In the genomic region with DNA sequence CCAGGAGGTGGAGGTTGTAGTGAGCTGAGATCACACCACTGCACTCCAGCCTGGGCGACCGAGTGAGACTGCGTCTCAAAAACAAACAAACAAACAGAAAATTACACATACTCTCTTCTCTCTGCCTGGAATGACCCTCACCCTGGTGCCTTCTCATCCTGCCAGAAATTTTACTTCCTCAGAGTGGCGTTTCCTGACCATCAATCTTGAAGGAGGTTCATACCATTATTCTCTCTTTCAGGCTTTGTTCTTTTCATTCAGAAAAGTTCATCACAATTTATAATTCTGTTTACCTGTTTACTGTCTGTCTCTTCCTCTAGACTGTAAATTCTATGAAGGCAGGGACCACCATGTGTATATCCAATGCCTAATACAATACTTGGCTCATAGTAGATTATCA, we compare ENCODE assay signal across 21 cellular contexts.
DNase-seq lines count a peak whose midpoint lies in the region; TF ChIP-seq lines count a peak whose summit lies in the region.
"Had no signal": no experiment of that assay in that cellular context is flagged by ENCODE, and none has a peak within 500 bp of the region (broad histone marks: within the 10 kb centered on the region; RNA-seq: fewer than 3 reads in every experiment).

No MANE protein-coding gene starts in this region.

- H3K4me3 Mint-ChIP-seq in activated T-helper 1 cell treated with anti-CD3 and anti-CD28 coated beads, Interleukin-12 subunit alpha, Interleukin-12 subunit beta, Interleukin-2, Interleukin-4 antibody, amounts not matched to agents 30 ng/mL and 10 ng/mL and 1 ng/mL, durations not matched to agents 14 hours and 24 hours and 36 hours, result no peak overlapping the region
- H3K4me3 Mint-ChIP-seq: activated CD4-positive, alpha-beta T cell treated with anti-CD3 and anti-CD28 coated beads for 36 hours; CD14-positive monocyte; effector memory CD8-positive, alpha-beta T cell; stimulated activated naive B cell treated with anti-CD40 and anti-IgM and Interleukin-4, amounts not matched to agents 10 μg/mL and 1 μg/mL and 100 μg/mL, for 72 hours had no signal

- H3K9ac ChIP-seq in adipocyte (ENCODE audit: low read length), result no peak overlapping the region
- H3K9ac ChIP-seq in mammary epithelial cell (ENCODE audit: insufficient read depth, low read length), result no peak overlapping the region

- no peaks in the 10 kb centered on the region for H3K9me3 Mint-ChIP-seq in activated T-helper 1 cell treated with anti-CD3 and anti-CD28 coated beads, Interleukin-12 subunit alpha, Interleukin-12 subunit beta, Interleukin-2, Interleukin-4 antibody, amounts not matched to agents 30 ng/mL and 10 ng/mL and 1 ng/mL, durations not matched to agents 14 hours and 24 hours and 36 hours
- H3K9me3 Mint-ChIP-seq: CD14-positive monocyte; effector memory CD8-positive, alpha-beta T cell; stimulated activated naive B cell treated with anti-CD40 and anti-IgM and Interleukin-4, amounts not matched to agents 10 μg/mL and 1 μg/mL and 100 μg/mL, for 72 hours had no signal

- intact Hi-C loops in mammary epithelial cell (cut with micrococcal nuclease), result no loop called here
- intact Hi-C loops in activated T-helper 1 cell treated with anti-CD3 and anti-CD28 coated beads, Interleukin-12 subunit alpha, Interleukin-12 subunit beta, Interleukin-2, Interleukin-4 antibody, amounts not matched to agents 30 ng/mL and 10 ng/mL and 1 ng/mL, durations not matched to agents 14 hours and 24 hours and 36 hours (cut with micrococcal nuclease), result no loop called here

- WGBS in mammary epithelial cell (ENCODE audit: low coverage, missing lambda C conversion rate), result 99% methylated on average over 4 of the region's 4 CpGs

- H3K9me3 ChIP-seq in adipocyte (ENCODE audit: control insufficient read depth, low read length) (no peaks in the 10 kb centered on the region), mammary epithelial cell (replicated peaks; ENCODE audit: insufficient read depth, low read length) (no peaks in the 10 kb centered on the region)
- H3K9me3 ChIP-seq: breast epithelium, neutrophil, suprapubic skin had no signal

- no peak overlapping the region for H3K27ac Mint-ChIP-seq in activated T-helper 1 cell treated with anti-CD3 and anti-CD28 coated beads, Interleukin-12 subunit alpha, Interleukin-12 subunit beta, Interleukin-2, Interleukin-4 antibody, amounts not matched to agents 30 ng/mL and 10 ng/mL and 1 ng/mL, durations not matched to agents 14 hours and 24 hours and 36 hours
- H3K27ac Mint-ChIP-seq: activated CD4-positive, alpha-beta T cell treated with anti-CD3 and anti-CD28 coated beads for 36 hours; effector memory CD8-positive, alpha-beta T cell; stimulated activated naive B cell treated with anti-CD40 and anti-IgM and Interleukin-4, amounts not matched to agents 10 μg/mL and 1 μg/mL and 100 μg/mL, for 72 hours had no signal

- no peak overlapping the region for H2AFZ ChIP-seq in mammary epithelial cell (ENCODE audit: low read depth, low read length)

- BruUV-seq in mammary epithelial cell (replicated peaks; lab: Mats Ljungman, UMichigan), result no TSS peak

- peak; percentile 7 for TF ChIP-seq CTCF in AG09319 (IDR thresholded peaks at IDR 0.05; ENCODE audit: low read depth, low read length)
- no peak for TF ChIP-seq CTCF in fibroblast of villous mesenchyme (IDR thresholded peaks at IDR 0.05; ENCODE audit: insufficient read depth, low read depth, low read length)
- no peak for TF ChIP-seq CTCF in mammary epithelial cell (conservative IDR thresholded peaks at IDR 0.05 in 1 of 2, IDR thresholded peaks at IDR 0.05 in 1 of 2; ENCODE audit: extremely low read depth in 1 of 2, insufficient read depth in 1 of 2, low read depth in 1 of 2, low read length in 2 of 2)

- no peaks in the 10 kb centered on the region for H4K20me1 ChIP-seq in mammary epithelial cell (ENCODE audit: insufficient read depth, low read length)

- no peaks in the 10 kb centered on the region for H3K36me3 Mint-ChIP-seq in activated T-helper 1 cell treated with anti-CD3 and anti-CD28 coated beads, Interleukin-12 subunit alpha, Interleukin-12 subunit beta, Interleukin-2, Interleukin-4 antibody, amounts not matched to agents 30 ng/mL and 10 ng/mL and 1 ng/mL, durations not matched to agents 14 hours and 24 hours and 36 hours (ENCODE audit: low read depth)
- H3K36me3 Mint-ChIP-seq: CD14-positive monocyte; stimulated activated naive B cell treated with anti-CD40 and anti-IgM and Interleukin-4, amounts not matched to agents 10 μg/mL and 1 μg/mL and 100 μg/mL, for 72 hours had no signal

- DNase-seq in AG09319 (ENCODE audit: extremely low read depth, low read depth), result no peak
- peak; percentile 12 for DNase-seq in M059J (ENCODE audit: low read depth)
- peak; percentile 23 for DNase-seq in adipocyte (ENCODE audit: low read depth)
- DNase-seq in fibroblast of villous mesenchyme (ENCODE audit: low read depth), result peak; percentile 11
- no peak for DNase-seq in mammary epithelial cell
- DNase-seq in NK-92 (lab: John Stamatoyannopoulos, UW; ENCODE audit: unreplicated experiment), result no peak
- DNase-seq in NCI-H2227 treated with DMSO at 0.1 percent for 48 hours (lab: John Stamatoyannopoulos, UW), result no peak
- no peak for DNase-seq in activated T-helper 1 cell treated with anti-CD3 and anti-CD28 coated beads, Interleukin-12 subunit alpha, Interleukin-12 subunit beta, Interleukin-2, Interleukin-4 antibody, amounts not matched to agents 30 ng/mL and 10 ng/mL and 1 ng/mL, durations not matched to agents 14 hours and 24 hours and 36 hours (ENCODE audit: low spot score)
- DNase-seq: activated CD4-positive, alpha-beta T cell treated with anti-CD3 and anti-CD28 coated beads for 36 hours; activated T-cell treated with anti-CD3 and anti-CD28 coated beads, Interleukin-2, amount 50 U/mL, for 1 hour; effector memory CD8-positive, alpha-beta T cell; NCI-H1105 treated with DMSO at 0.1 percent for 48 hours; NCI-H2081 treated with DMSO at 0.1 percent for 48 hours; NCI-H446; stimulated activated CD4-positive, alpha-beta T cell treated with anti-CD3 and anti-CD28 coated beads, Interleukin-2, amount 100 ng/mL, for 48 hours; stimulated activated naive B cell treated with anti-CD40 and anti-IgM and Interleukin-4, amounts not matched to agents 10 μg/mL and 1 μg/mL and 100 μg/mL, for 72 hours had no signal

- no peaks in the 10 kb centered on the region for H3K4me1 Mint-ChIP-seq in activated T-helper 1 cell treated with anti-CD3 and anti-CD28 coated beads, Interleukin-12 subunit alpha, Interleukin-12 subunit beta, Interleukin-2, Interleukin-4 antibody, amounts not matched to agents 30 ng/mL and 10 ng/mL and 1 ng/mL, durations not matched to agents 14 hours and 24 hours and 36 hours (ENCODE audit: low read depth)
- H3K4me1 Mint-ChIP-seq: activated CD4-positive, alpha-beta T cell treated with anti-CD3 and anti-CD28 coated beads for 36 hours; stimulated activated naive B cell treated with anti-CD40 and anti-IgM and Interleukin-4, amounts not matched to agents 10 μg/mL and 1 μg/mL and 100 μg/mL, for 72 hours had no signal

- in situ Hi-C loops in mammary epithelial cell (cut with MboI; ENCODE audit: low sequenced_read_pairs in 2 of 2), result loop anchor here (10.0 kb wide), 2 partner anchors 186 to 276 kb away; no protein-coding TSS in a partner anchor

- H3K4me2 ChIP-seq in mammary epithelial cell (ENCODE audit: insufficient read depth, low read depth, low read length), result no peak overlapping the region

- no peaks in the 10 kb centered on the region for H3K79me2 ChIP-seq in mammary epithelial cell (ENCODE audit: insufficient read depth, low read length)

- H3K27me3 Mint-ChIP-seq in activated T-helper 1 cell treated with anti-CD3 and anti-CD28 coated beads, Interleukin-12 subunit alpha, Interleukin-12 subunit beta, Interleukin-2, Interleukin-4 antibody, amounts not matched to agents 30 ng/mL and 10 ng/mL and 1 ng/mL, durations not matched to agents 14 hours and 24 hours and 36 hours (ENCODE audit: insufficient read depth), result peaks cover 17% of the 10 kb centered on the region
- H3K27me3 Mint-ChIP-seq: effector memory CD8-positive, alpha-beta T cell had no signal

- H3K36me3 ChIP-seq in adipocyte (ENCODE audit: control insufficient read depth, insufficient read depth, low read length, severe bottlenecking) (no peaks in the 10 kb centered on the region), mammary epithelial cell (ENCODE audit: insufficient read depth, low read length) (no peaks in the 10 kb centered on the region)
- H3K36me3 ChIP-seq: breast epithelium, neutrophil, suprapubic skin had no signal

- H3K4me3 ChIP-seq in adipocyte (ENCODE audit: low read length), result no peak overlapping the region
- no peak overlapping the region for H3K4me3 ChIP-seq in fibroblast of villous mesenchyme (ENCODE audit: low read depth, low read length)
- H3K4me3 ChIP-seq in mammary epithelial cell (replicated peaks in 1 of 3; ENCODE audit: insufficient read depth in 1 of 3, low read depth in 2 of 3, low read length in 3 of 3), result no peak overlapping the region
- H3K4me3 ChIP-seq: breast epithelium, coronary artery, suprapubic skin had no signal

- no peak overlapping the region for H3K27ac ChIP-seq in mammary epithelial cell (ENCODE audit: insufficient read depth, low read depth, low read length)
- H3K27ac ChIP-seq: breast epithelium, coronary artery, neutrophil, suprapubic skin had no signal

- H3K27me3 ChIP-seq in adipocyte (replicated peaks; ENCODE audit: control insufficient read depth, insufficient read depth, low read length) (no peaks in the 10 kb centered on the region), mammary epithelial cell (ENCODE audit: insufficient read depth, low read length) (peaks cover 2% of the 10 kb centered on the region)
- H3K27me3 ChIP-seq: breast epithelium, neutrophil, suprapubic skin had no signal

- H3K4me1 ChIP-seq in adipocyte (ENCODE audit: control insufficient read depth, insufficient read depth, low read length) (peaks cover 9% of the 10 kb centered on the region), mammary epithelial cell (ENCODE audit: insufficient read depth, low read length) (no peaks in the 10 kb centered on the region)
- H3K4me1 ChIP-seq: breast epithelium, suprapubic skin had no signal

- CTCF ChIA-PET in mammary epithelial cell (lab: Charles Lee; ENCODE audit: low non-redundant PET), result no interaction called here

- dilution Hi-C loops in mammary epithelial cell (cut with HindIII; ENCODE audit: low sequenced_read_pairs), result no loop called here

Comparison
In these comparisons a context has a peak if more than half of its experiments do, and no peak if none do; other contexts are left out.
1. DNase-seq: peak in M059J (single experiment), adipocyte (single experiment) and fibroblast of villous mesenchyme (single experiment); none in AG09319 (single experiment), mammary epithelial cell (single experiment), NK-92 (single experiment), NCI-H2227 treated with DMSO at 0.1 percent for 48 hours (single experiment) and activated T-helper 1 cell treated with anti-CD3 and anti-CD28 coated beads, Interleukin-12 subunit alpha, Interleukin-12 subunit beta, Interleukin-2, Interleukin-4 antibody, amounts not matched to agents 30 ng/mL and 10 ng/mL and 1 ng/mL, durations not matched to agents 14 hours and 24 hours and 36 hours (single experiment).